25 cellular contexts compared by ENCODE assay signal in genomic region chr5:107929080-107929479, GRCh38.
DNase-seq lines count a peak whose midpoint lies in the region; ATAC-seq, FAIRE-seq and TF ChIP-seq lines count a peak whose summit lies in the region.
"Had no signal": no experiment of that assay in that cellular context is flagged by ENCODE, and none has a peak within 500 bp of the region (broad histone marks: within the 10 kb centered on the region; RNA-seq: fewer than 3 reads in every experiment).

No MANE protein-coding gene starts in this region.

- H3K4me3 ChIP-seq in GM12878 (no peak overlapping the region), PC-9 (no peak overlapping the region)
- H3K4me3 ChIP-seq: A549; BLaER1 treated with 17β-estradiol and CSF1 and Interleukin-3, amounts not matched to agents 10 nM and 100 nM had no signal

- CTCF ChIA-PET in GM12878 (lab: Yijun Ruan, JAX) = no interaction called here
- CTCF ChIA-PET in PC-9 (lab: Charles Lee) = no interaction called here
- CTCF ChIA-PET in activated CD8-positive, alpha-beta memory T cell treated with anti-CD3 and anti-CD28 coated beads, Interleukin-2, amount 10 ng/mL, durations not matched to agents 7 days and 5 days (lab: Charles Lee) = no interaction called here

- ATAC-seq in GM12878 = no peak
- no peak for ATAC-seq in activated CD8-positive, alpha-beta memory T cell treated with anti-CD3 and anti-CD28 coated beads, Interleukin-2, amount 10 ng/mL, durations not matched to agents 7 days and 5 days
- ATAC-seq: A549; CD8-positive, alpha-beta T cell had no signal

- TF ChIP-seq RAD21 in GM12878 (IDR thresholded peaks at IDR 0.05; ENCODE audit: insufficient read depth, low read depth, low read length) = no peak

- FAIRE-seq in D721Med (lab: Jason Lieb, UNC) (peak; percentile 16), GM12878 (lab: Jason Lieb, UNC) (peak; percentile 56)
- FAIRE-seq: A549, GM12891, GM19239 had no signal

- H3K4me1 Mint-ChIP-seq in activated CD8-positive, alpha-beta memory T cell treated with anti-CD3 and anti-CD28 coated beads, Interleukin-2, amount 10 ng/mL, durations not matched to agents 7 days and 5 days = peaks cover 21% of the 10 kb centered on the region
- H3K4me1 Mint-ChIP-seq: B cell had no signal

- no peak overlapping the region for H2AFZ ChIP-seq in GM12878 (ENCODE audit: control insufficient read depth, low read depth, low read length)
- H2AFZ ChIP-seq in PC-9 = no peak overlapping the region

- no peaks in the 10 kb centered on the region for H3K27me3 Mint-ChIP-seq in activated CD8-positive, alpha-beta memory T cell treated with anti-CD3 and anti-CD28 coated beads, Interleukin-2, amount 10 ng/mL, durations not matched to agents 7 days and 5 days
- H3K27me3 Mint-ChIP-seq: B cell; CD4-positive, alpha-beta T cell had no signal

- H3K4me1 ChIP-seq in GM12878 (ENCODE audit: control insufficient read depth, insufficient read depth, low read length) (no peaks in the 10 kb centered on the region), PC-9 (replicated peaks; ENCODE audit: insufficient read depth) (no peaks in the 10 kb centered on the region)
- H3K4me1 ChIP-seq: A549; BLaER1 treated with 17β-estradiol and CSF1 and Interleukin-3, amounts not matched to agents 10 nM and 100 nM had no signal

- SMC1A ChIA-PET in GM12878 (lab: Charles Lee; ENCODE audit: uncharacterized antibody, unreplicated experiment) = interaction anchor here (1.3 kb wide), 1 partner anchor 98 kb away, joined by 3 read pairs; no protein-coding TSS in a partner anchor

- H4K20me1 ChIP-seq in GM12878 (ENCODE audit: control insufficient read depth, insufficient read depth) (no peaks in the 10 kb centered on the region), PC-9 (ENCODE audit: insufficient read depth) (no peaks in the 10 kb centered on the region)
- H4K20me1 ChIP-seq: BLaER1 treated with 17β-estradiol and CSF1 and Interleukin-3, amounts not matched to agents 10 nM and 100 nM had no signal

- no peak overlapping the region for H3K4me3 Mint-ChIP-seq in activated CD8-positive, alpha-beta memory T cell treated with anti-CD3 and anti-CD28 coated beads, Interleukin-2, amount 10 ng/mL, durations not matched to agents 7 days and 5 days
- H3K4me3 Mint-ChIP-seq: B cell; CD4-positive, alpha-beta T cell; CD8-positive, alpha-beta T cell had no signal

- no peaks in the 10 kb centered on the region for H3K9me3 Mint-ChIP-seq in activated CD8-positive, alpha-beta memory T cell treated with anti-CD3 and anti-CD28 coated beads, Interleukin-2, amount 10 ng/mL, durations not matched to agents 7 days and 5 days (ENCODE audit: low read depth)
- H3K9me3 Mint-ChIP-seq: CD4-positive, alpha-beta T cell; CD8-positive, alpha-beta T cell had no signal

- TF ChIP-seq EP300 in GM12878 (IDR thresholded peaks at IDR 0.05; ENCODE audit: borderline replicate concordance in 1 of 2, control insufficient read depth in 1 of 2, low read depth in 2 of 2, low read length in 2 of 2) = no peak

- H3K36me3 Mint-ChIP-seq in activated CD8-positive, alpha-beta memory T cell treated with anti-CD3 and anti-CD28 coated beads, Interleukin-2, amount 10 ng/mL, durations not matched to agents 7 days and 5 days = peaks cover 6% of the 10 kb centered on the region
- H3K36me3 Mint-ChIP-seq: CD8-positive, alpha-beta T cell had no signal

- intact Hi-C loops in GM12878 (cut with micrococcal nuclease; ENCODE audit: unreplicated experiment) = no loop called here
- intact Hi-C loops in PC-9 (cut with micrococcal nuclease; ENCODE audit: unreplicated experiment) = no loop called here

- H3K79me2 ChIP-seq in GM12878 (ENCODE audit: control insufficient read depth, insufficient read depth, low read length) = no peaks in the 10 kb centered on the region
- no peaks in the 10 kb centered on the region for H3K79me2 ChIP-seq in PC-9 (ENCODE audit: low read depth)

- H3K4me2 ChIP-seq in GM12878 (ENCODE audit: control insufficient read depth, insufficient read depth) (no peak overlapping the region), PC-9 (no peak overlapping the region)
- H3K4me2 ChIP-seq: A549; BLaER1 treated with 17β-estradiol and CSF1 and Interleukin-3, amounts not matched to agents 10 nM and 100 nM had no signal

- TF ChIP-seq CTCF in D721Med (IDR thresholded peaks at IDR 0.05; ENCODE audit: insufficient read depth, missing control alignments) = no peak
- no peak for TF ChIP-seq CTCF in GM12878 (IDR thresholded peaks at IDR 0.05 in 2 of 3, conservative IDR thresholded peaks at IDR 0.05 in 1 of 3; ENCODE audit: control insufficient read depth in 2 of 3, extremely low read depth in 1 of 3, insufficient read depth in 1 of 3, low read depth in 3 of 3, low read length in 3 of 3)
- no peak for TF ChIP-seq CTCF in PC-9 (conservative IDR thresholded peaks at IDR 0.05)

- H3F3A ChIP-seq in PC-9 (ENCODE audit: insufficient read depth, low read depth) = no peaks in the 10 kb centered on the region

- no peaks in the 10 kb centered on the region; the same call in none of the 2 replicates for H3K9me2 ChIP-seq in PC-9 (ENCODE audit: insufficient read depth)

- H3K27ac ChIP-seq in GM12878 (ENCODE audit: control insufficient read depth, insufficient read depth) (no peak overlapping the region), PC-9 (no peak overlapping the region)
- H3K27ac ChIP-seq: 22Rv1; A549; BLaER1 treated with 17β-estradiol and CSF1 and Interleukin-3, amounts not matched to agents 10 nM and 100 nM; C4-2B had no signal

- H3K27me3 ChIP-seq in GM12878 (replicated peaks in 1 of 2; ENCODE audit: control insufficient read depth in 2 of 2, insufficient read depth in 2 of 2, low read length in 1 of 2) (no peaks in the 10 kb centered on the region), PC-9 (ENCODE audit: insufficient read depth, low read depth) (no peaks in the 10 kb centered on the region)
- H3K27me3 ChIP-seq: BLaER1 treated with 17β-estradiol and CSF1 and Interleukin-3, amounts not matched to agents 10 nM and 100 nM had no signal

- BruUV-seq in GM12878 (replicated peaks; lab: Mats Ljungman, UMichigan) (no TSS peak), PC-9 (replicated peaks; lab: Mats Ljungman, UMichigan) (no TSS peak)

- RAD21 ChIA-PET in GM12878 (lab: Charles Lee; ENCODE audit: unreplicated experiment) = no interaction called here

- H3K9me3 ChIP-seq in GM12878 (replicated peaks; ENCODE audit: control insufficient read depth, insufficient read depth, low read length) (no peaks in the 10 kb centered on the region), PC-9 (ENCODE audit: insufficient read depth, low read depth) (no peaks in the 10 kb centered on the region)
- H3K9me3 ChIP-seq: A549; BLaER1 treated with 17β-estradiol and CSF1 and Interleukin-3, amounts not matched to agents 10 nM and 100 nM; Caco-2 had no signal

- no peak overlapping the region for H3K27ac Mint-ChIP-seq in activated CD8-positive, alpha-beta memory T cell treated with anti-CD3 and anti-CD28 coated beads, Interleukin-2, amount 10 ng/mL, durations not matched to agents 7 days and 5 days
- H3K27ac Mint-ChIP-seq: B cell; CD4-positive, alpha-beta T cell; CD8-positive, alpha-beta T cell had no signal

- DNase-seq in NCI-H146 (lab: John Stamatoyannopoulos, UW) = peak; percentile 19
- DNase-seq in NCI-H146 treated with DMSO at 0.1 percent for 48 hours (lab: John Stamatoyannopoulos, UW; ENCODE audit: unreplicated experiment) = no peak
- no peak for DNase-seq in D721Med (ENCODE audit: insufficient read length, low spot score)
- DNase-seq in GM12878 (ENCODE audit: low read depth, low spot score) = no peak
- DNase-seq in PC-9 = no peak
- DNase-seq in activated CD8-positive, alpha-beta memory T cell treated with anti-CD3 and anti-CD28 coated beads, Interleukin-2, amount 10 ng/mL, durations not matched to agents 7 days and 5 days = no peak
- DNase-seq: AML-193; Caco-2; Calu3; CD4-positive, alpha-beta T cell; CD8-positive, alpha-beta T cell; DMS 273 treated with DMSO at 0.1 percent for 48 hours; DMS153; DMS53; DMS79; DND-41; EL; GDM1 had no signal

- TF ChIP-seq POLR2A in GM12878 (IDR thresholded peaks at IDR 0.05; ENCODE audit: low read depth, low read length) = no peak

- H3K36me3 ChIP-seq in GM12878 (ENCODE audit: control insufficient read depth in 2 of 2, insufficient read depth in 2 of 2, low read length in 1 of 2) = no peaks in the 10 kb centered on the region
- H3K36me3 ChIP-seq in PC-9 (ENCODE audit: low read depth) = no peaks in the 10 kb centered on the region
- H3K36me3 ChIP-seq: BLaER1 treated with 17β-estradiol and CSF1 and Interleukin-3, amounts not matched to agents 10 nM and 100 nM had no signal

- H3K9ac ChIP-seq in GM12878 (ENCODE audit: control insufficient read depth, insufficient read depth, low read length) = no peak overlapping the region
- H3K9ac ChIP-seq: BLaER1 treated with 17β-estradiol and CSF1 and Interleukin-3, amounts not matched to agents 10 nM and 100 nM had no signal

- in situ Hi-C loops in GM12878 (cut with MboI) = no loop called here

- POLR2A ChIA-PET in GM12878 (lab: Charles Lee) (no interaction called here), PC-9 (lab: Charles Lee; ENCODE audit: unreplicated experiment) (no interaction called here)

TF ChIP-seq in GM12878, 131 proteins besides CTCF, POLR2A, EP300 and RAD21 (continues in another document):
- no peak for TF ChIP-seq NFXL1 (IDR thresholded peaks at IDR 0.05; ENCODE audit: borderline replicate concordance)
- TF ChIP-seq SKIL (IDR thresholded peaks at IDR 0.05; ENCODE audit: low read depth, poor library complexity, severe bottlenecking) = no peak
- no peak for TF ChIP-seq SIN3A (IDR thresholded peaks at IDR 0.05; ENCODE audit: low read depth, low read length)
- TF ChIP-seq SREBF1 (IDR thresholded peaks at IDR 0.05; ENCODE audit: low read length) = no peak
- TF ChIP-seq BRCA1 (IDR thresholded peaks at IDR 0.05; ENCODE audit: low read depth, low read length) = no peak
- TF ChIP-seq EGR1 (IDR thresholded peaks at IDR 0.05; ENCODE audit: borderline replicate concordance in 1 of 2, low read depth in 2 of 2, low read length in 2 of 2) = no peak
- no peak for TF ChIP-seq GABPA (IDR thresholded peaks at IDR 0.05; ENCODE audit: low read depth)
- TF ChIP-seq SMC3 (IDR thresholded peaks at IDR 0.05; ENCODE audit: borderline replicate concordance, low read length) = no peak
- TF ChIP-seq RAD51 (IDR thresholded peaks at IDR 0.05) = no peak
